In genomic region chr1:214123061-214123784, GRCh38 we compare ENCODE assay signal across 1 cellular context.
TF ChIP-seq lines count a peak whose summit lies in the region.

No MANE protein-coding gene starts in this region.

TF ChIP-seq in HepG2, 621 proteins besides CTCF, POLR2A, EP300 and RAD21 (continued from another document and continues in another):
- TF ChIP-seq PATZ1 (CRISPR knock-in tag; IDR thresholded peaks at IDR 0.05) (peak; percentile 25; the same call in 1 of the 2 replicates), PCBP2 (optimal IDR thresholded peaks at IDR 0.05; ENCODE audit: low read depth, low read length, poor library complexity, severe bottlenecking) (no peak), NR2F6 (IDR thresholded peaks at IDR 0.05) (no peak), NR2F6 (CRISPR knock-in tag; IDR thresholded peaks at IDR 0.05) (0 out of 2 replicates have a peak, but pooled peaks have one; percentile 25), MIER2 (CRISPR knock-in tag; IDR thresholded peaks at IDR 0.05) (peak; percentile 36), ZMYM4 (CRISPR knock-in tag; IDR thresholded peaks at IDR 0.05) (peak; percentile 79), PAF1 (CRISPR knock-in tag; IDR thresholded peaks at IDR 0.05) (no peak), NONO (IDR thresholded peaks at IDR 0.05) (no peak), NONO (CRISPR knock-in tag; conservative IDR thresholded peaks at IDR 0.05) (no peak), KMT2B (CRISPR knock-in tag; IDR thresholded peaks at IDR 0.05) (peak; percentile 19; the same call in 1 of the 2 replicates), ZNF546 (CRISPR knock-in tag; conservative IDR thresholded peaks at IDR 0.05) (no peak), IRF2 (CRISPR knock-in tag; IDR thresholded peaks at IDR 0.05) (peak; percentile 69), KDM3A (CRISPR knock-in tag; IDR thresholded peaks at IDR 0.05; ENCODE audit: low read depth) (peak; percentile 40; the same call in 1 of the 2 replicates), SALL1 (CRISPR knock-in tag; IDR thresholded peaks at IDR 0.05) (peak; percentile 66; the same call in 1 of the 2 replicates), ZNF383 (CRISPR knock-in tag; IDR thresholded peaks at IDR 0.05; ENCODE audit: borderline replicate concordance) (no peak), ZNF20 (CRISPR knock-in tag; IDR thresholded peaks at IDR 0.05) (no peak), ZNF329 (CRISPR knock-in tag; IDR thresholded peaks at IDR 0.05; ENCODE audit: low read depth) (no peak), MED8 (CRISPR knock-in tag; IDR thresholded peaks at IDR 0.05; ENCODE audit: insufficient replicate concordance) (no peak), ZFP90 (CRISPR knock-in tag; IDR thresholded peaks at IDR 0.05; ENCODE audit: borderline replicate concordance) (peak; percentile 52; the same call in 1 of the 2 replicates), ZBTB26 (CRISPR knock-in tag; IDR thresholded peaks at IDR 0.05; ENCODE audit: borderline replicate concordance) (peak; percentile 34; the same call in 1 of the 2 replicates), ZSCAN20 (CRISPR knock-in tag; IDR thresholded peaks at IDR 0.05; ENCODE audit: borderline replicate concordance) (no peak), ZC3H13 (CRISPR knock-in tag; IDR thresholded peaks at IDR 0.05) (no peak), ZNF614 (CRISPR knock-in tag; IDR thresholded peaks at IDR 0.05; ENCODE audit: borderline replicate concordance) (0 out of 2 replicates have a peak, but pooled peaks have one; percentile 24), SOX6 (IDR thresholded peaks at IDR 0.05) (no peak), SOX6 (CRISPR knock-in tag; IDR thresholded peaks at IDR 0.05) (peak; percentile 69), ARID3A (IDR thresholded peaks at IDR 0.05; ENCODE audit: low read depth, low read length) (peak; percentile 63; the same call in 1 of the 2 replicates), THRA (CRISPR knock-in tag; IDR thresholded peaks at IDR 0.05; ENCODE audit: borderline replicate concordance) (0 out of 2 replicates have a peak, but pooled peaks have one; percentile 30), ZFP82 (CRISPR knock-in tag; IDR thresholded peaks at IDR 0.05; ENCODE audit: borderline replicate concordance) (0 out of 2 replicates have a peak, but pooled peaks have one; percentile 15), ERF (CRISPR knock-in tag; IDR thresholded peaks at IDR 0.05) (peak; percentile 80), FOXA1 (IDR thresholded peaks at IDR 0.05) (no peak), FOXA1 (CRISPR knock-in tag; IDR thresholded peaks at IDR 0.05) (no peak), FOSL2 (CRISPR knock-in tag; IDR thresholded peaks at IDR 0.05) (peak; percentile 50; the same call in 1 of the 2 replicates), ZNF672 (CRISPR knock-in tag; IDR thresholded peaks at IDR 0.05) (no peak), HDAC1 (CRISPR knock-in tag; IDR thresholded peaks at IDR 0.05) (0 out of 2 replicates have a peak, but pooled peaks have one; percentile 34), HOXA3 (CRISPR knock-in tag; IDR thresholded peaks at IDR 0.05) (no peak; the same call in 1 of the 2 replicates), LBX2 (CRISPR knock-in tag; IDR thresholded peaks at IDR 0.05; ENCODE audit: borderline replicate concordance) (no peak), PAXIP1 (CRISPR knock-in tag; conservative IDR thresholded peaks at IDR 0.05) (peak; percentile 50; the same call in 1 of the 2 replicates), ZNF142 (CRISPR knock-in tag; IDR thresholded peaks at IDR 0.05) (no peak), ZBTB25 (CRISPR knock-in tag; IDR thresholded peaks at IDR 0.05) (peak; percentile 35; the same call in 1 of the 2 replicates), TEAD3 (CRISPR knock-in tag; optimal IDR thresholded peaks at IDR 0.05; ENCODE audit: borderline replicate concordance) (peak; percentile 26), PCBP1 (IDR thresholded peaks at IDR 0.05; ENCODE audit: borderline replicate concordance, low read depth, low read length) (no peak), MIXL1 (CRISPR knock-in tag; IDR thresholded peaks at IDR 0.05) (peak; percentile 87), ZNF296 (CRISPR knock-in tag; conservative IDR thresholded peaks at IDR 0.05) (no peak), RCOR2 (CRISPR knock-in tag; IDR thresholded peaks at IDR 0.05) (peak; percentile 34; the same call in 1 of the 2 replicates), ZNF501 (CRISPR knock-in tag; IDR thresholded peaks at IDR 0.05) (no peak), SPEN (CRISPR knock-in tag; IDR thresholded peaks at IDR 0.05; ENCODE audit: low read depth) (no peak), ZNF350 (CRISPR knock-in tag; IDR thresholded peaks at IDR 0.05; ENCODE audit: borderline replicate concordance, low read depth) (no peak), ELF4 (CRISPR knock-in tag; IDR thresholded peaks at IDR 0.05; ENCODE audit: borderline replicate concordance) (no peak), SMYD3 (CRISPR knock-in tag; IDR thresholded peaks at IDR 0.05) (0 out of 2 replicates have a peak, but pooled peaks have one; percentile 52), MEF2D (CRISPR knock-in tag; IDR thresholded peaks at IDR 0.05) (peak; percentile 64)
